25 cellular contexts compared by ENCODE assay signal in the genomic region with DNA sequence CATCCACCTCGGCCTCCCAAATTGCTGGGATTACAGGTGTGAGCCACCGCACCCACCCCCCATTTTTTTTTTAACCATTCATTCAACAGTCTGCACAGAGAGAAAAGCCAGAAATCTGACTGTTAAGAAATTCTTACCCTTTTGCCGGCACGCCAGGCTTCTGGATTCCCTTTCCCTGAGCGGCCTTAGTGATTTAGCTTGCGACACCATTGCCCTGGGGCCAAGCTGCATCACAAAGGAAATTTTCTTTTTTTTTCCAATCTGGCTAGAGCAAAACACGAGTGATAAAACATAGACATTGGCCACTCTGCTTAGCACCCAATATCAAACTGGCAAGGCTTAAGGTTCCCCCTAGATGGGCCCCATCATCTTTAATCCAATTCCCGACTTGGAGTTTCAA. TPM values are rescaled to one million over a fixed set of nuclear protein-coding genes. Genes with fewer than 3 reads are reported as not detected.
DNase-seq lines count a peak whose midpoint lies in the region; ATAC-seq and TF ChIP-seq lines count a peak whose summit lies in the region.
"Had no signal": no experiment of that assay in that cellular context is flagged by ENCODE, and none has a peak within 500 bp of the region (broad histone marks: within the 10 kb centered on the region; RNA-seq: fewer than 3 reads in every experiment).

No MANE protein-coding gene starts in this region.

- H3K9me3 ChIP-seq in GM23248 (ENCODE audit: low read depth) (no peaks in the 10 kb centered on the region), neuronal stem cell (replicated peaks in 1 of 2; ENCODE audit: control insufficient read depth in 2 of 2, insufficient read depth in 1 of 2, low read depth in 1 of 2, low read length in 2 of 2) (peaks cover 7 to 19% of the 10 kb centered on the region in 2 donors)

- H3F3A ChIP-seq in GM23248 (ENCODE audit: insufficient read depth) = no peaks in the 10 kb centered on the region

- H3K4ac ChIP-seq in neuronal stem cell (ENCODE audit: low read length) = no peak overlapping the region

- no peak overlapping the region for H3K9ac ChIP-seq in GM23248
- no peak overlapping the region for H3K9ac ChIP-seq in neuronal stem cell (ENCODE audit: low read depth, low read length, poor library complexity)

- in situ Hi-C loops in GM23248 (cut with MboI) = no loop called here

- no peaks in the 10 kb centered on the region for H3K36me3 Mint-ChIP-seq in activated CD4-positive, alpha-beta memory T cell treated with anti-CD3 and anti-CD28 coated beads, Interleukin-2, amount 10 ng/mL, durations not matched to agents 7 days and 5 days (ENCODE audit: low read depth)
- H3K36me3 Mint-ChIP-seq: CD8-positive, alpha-beta T cell had no signal

- H3K27ac ChIP-seq in GM23248 (no peak overlapping the region), neuronal stem cell (replicated peaks; ENCODE audit: low read length) (no peak overlapping the region)
- H3K27ac ChIP-seq: C4-2B, HL-60, PC-9 had no signal

- H3K27ac Mint-ChIP-seq in activated CD4-positive, alpha-beta memory T cell treated with anti-CD3 and anti-CD28 coated beads, Interleukin-2, amount 10 ng/mL, durations not matched to agents 7 days and 5 days = no peak overlapping the region
- H3K27ac Mint-ChIP-seq: B cell; CD8-positive, alpha-beta T cell had no signal

- H3K79me2 ChIP-seq in GM23248 (ENCODE audit: insufficient read depth) = no peaks in the 10 kb centered on the region

- H2BK120ac ChIP-seq in neuronal stem cell (ENCODE audit: low read depth, low read length) = no peak overlapping the region

- no peak overlapping the region for H4K91ac ChIP-seq in neuronal stem cell (ENCODE audit: low read depth, low read length, poor library complexity)

- DNase-seq in ELF-1 (ENCODE audit: low read depth, low spot score) (peak; percentile 36), GM23248 (peak; percentile 4), epithelial cell of esophagus (ENCODE audit: low read depth) (peak; percentile 52), neuronal stem cell (ENCODE audit: low spot score) (no peak), D341Med (ENCODE audit: low spot score) (no peak)
- DNase-seq in activated CD4-positive, alpha-beta memory T cell treated with anti-CD3 and anti-CD28 coated beads, Interleukin-2, amount 10 ng/mL, durations not matched to agents 7 days and 5 days = no peak
- DNase-seq: Caco-2; CD8-positive, alpha-beta T cell; DMS 273 treated with DMSO at 0.1 percent for 48 hours; DMS79; EL; GF-D8; NCI-H1105; NCI-H1436 treated with DMSO at 0.1 percent for 48 hours; NCI-H187 treated with DMSO at 0.1 percent for 48 hours; NCI-H524; NCI-H774; PC-9; RPMI8226; SHP77 had no signal

- H3K4me3 Mint-ChIP-seq in activated CD4-positive, alpha-beta memory T cell treated with anti-CD3 and anti-CD28 coated beads, Interleukin-2, amount 10 ng/mL, durations not matched to agents 7 days and 5 days = no peak overlapping the region
- H3K4me3 Mint-ChIP-seq: B cell; CD8-positive, alpha-beta T cell had no signal

- peaks cover 1% of the 10 kb centered on the region for H3K79me1 ChIP-seq in neuronal stem cell (ENCODE audit: low read depth, low read length)

- H2AFZ ChIP-seq in GM23248 = no peak overlapping the region
- peak overlapping the region; percentile 59 for H2AFZ ChIP-seq in neuronal stem cell (ENCODE audit: low read length)
- H2AFZ ChIP-seq: PC-9 had no signal

- H4K8ac ChIP-seq in neuronal stem cell (ENCODE audit: low read depth, low read length) = no peak overlapping the region

- H3K4me2 ChIP-seq in GM23248 (ENCODE audit: unreplicated experiment) (no peak overlapping the region), neuronal stem cell (ENCODE audit: insufficient read depth, low read length, poor library complexity, severe bottlenecking) (no peak overlapping the region)
- H3K4me2 ChIP-seq: PC-9 had no signal

- H3K4me1 ChIP-seq in GM23248 (ENCODE audit: insufficient read depth) (no peaks in the 10 kb centered on the region), neuronal stem cell (ENCODE audit: control insufficient read depth in 2 of 2, insufficient read depth in 1 of 2, low read depth in 1 of 2, low read length in 2 of 2) (no peaks in the 10 kb centered on the region)
- H3K4me1 ChIP-seq: Caco-2 had no signal

- 68 to 70% methylated on average over 8 of the region's 8 CpGs for WGBS in GM23248 (ENCODE audit: low coverage in 1 of 2, low lambda C conversion rate in 2 of 2, missing lambda C conversion rate in 2 of 2), 2 experiments
- no CpG with 5 or more reads among the region's 8 CpGs for WGBS in neuronal stem cell (ENCODE audit: extremely low coverage in 2 of 2, insufficient read length in 2 of 2, insufficient replicate concordance in 1 of 2), 2 donors

- no peak for ATAC-seq in GM19023 (IDR thresholded peaks at IDR 0.05; ENCODE audit: unreplicated experiment)
- ATAC-seq: CD8-positive, alpha-beta T cell; HCT116 had no signal

- H2BK5ac ChIP-seq in neuronal stem cell (ENCODE audit: low read length) = no peak overlapping the region

- H3K9me3 Mint-ChIP-seq in activated CD4-positive, alpha-beta memory T cell treated with anti-CD3 and anti-CD28 coated beads, Interleukin-2, amount 10 ng/mL, durations not matched to agents 7 days and 5 days = peaks cover 21% of the 10 kb centered on the region

- no peak overlapping the region for H3K18ac ChIP-seq in neuronal stem cell (ENCODE audit: low read length)

- no peak for TF ChIP-seq CTCF in epithelial cell of esophagus (IDR thresholded peaks at IDR 0.05; ENCODE audit: insufficient read depth, low read depth, low read length, missing control alignments)

- CTCF ChIA-PET in activated CD4-positive, alpha-beta memory T cell treated with anti-CD3 and anti-CD28 coated beads, Interleukin-2, amount 10 ng/mL, durations not matched to agents 7 days and 5 days (lab: Charles Lee) = no interaction called here

- H3K9me2 ChIP-seq in GM23248 (ENCODE audit: insufficient read depth) = no peaks in the 10 kb centered on the region

- no peak overlapping the region for H2BK12ac ChIP-seq in neuronal stem cell (ENCODE audit: low read length)

- no peaks in the 10 kb centered on the region for H3K36me3 ChIP-seq in GM23248 (ENCODE audit: low read depth)
- no peaks in the 10 kb centered on the region for H3K36me3 ChIP-seq in neuronal stem cell (replicated peaks in 1 of 2; ENCODE audit: control insufficient read depth in 2 of 2, insufficient read depth in 2 of 2, low read length in 2 of 2)

- no peak overlapping the region for H2AK5ac ChIP-seq in neuronal stem cell (ENCODE audit: low read depth, low read length)

- H3K23ac ChIP-seq in neuronal stem cell (ENCODE audit: low read depth, low read length, poor library complexity) = no peak overlapping the region

- no peak overlapping the region for H3K14ac ChIP-seq in neuronal stem cell (ENCODE audit: low read length)

- no peaks in the 10 kb centered on the region for H4K20me1 ChIP-seq in GM23248 (ENCODE audit: insufficient read depth)

- no peaks in the 10 kb centered on the region for H3K4me1 Mint-ChIP-seq in activated CD4-positive, alpha-beta memory T cell treated with anti-CD3 and anti-CD28 coated beads, Interleukin-2, amount 10 ng/mL, durations not matched to agents 7 days and 5 days
- H3K4me1 Mint-ChIP-seq: B cell had no signal

- no peak overlapping the region for H2BK15ac ChIP-seq in neuronal stem cell (ENCODE audit: low read length)

- H3K27me3 ChIP-seq in GM23248 (replicated peaks; ENCODE audit: insufficient read depth) (no peaks in the 10 kb centered on the region), neuronal stem cell (ENCODE audit: control insufficient read depth in 3 of 3, insufficient read depth in 3 of 3, low read depth in 1 of 3, low read length in 3 of 3) (no peaks in the 10 kb centered on the region)

- POLR2A ChIA-PET in activated CD4-positive, alpha-beta memory T cell treated with anti-CD3 and anti-CD28 coated beads, Interleukin-2, amount 10 ng/mL, durations not matched to agents 7 days and 5 days (lab: Charles Lee) = no interaction called here

- no peaks in the 10 kb centered on the region for H3K27me3 Mint-ChIP-seq in activated CD4-positive, alpha-beta memory T cell treated with anti-CD3 and anti-CD28 coated beads, Interleukin-2, amount 10 ng/mL, durations not matched to agents 7 days and 5 days

- H3K4me3 ChIP-seq in GM23248 = no peak overlapping the region
- H3K4me3 ChIP-seq in epithelial cell of esophagus (ENCODE audit: low read length) = no peak overlapping the region
- no peak overlapping the region for H3K4me3 ChIP-seq in neuronal stem cell (ENCODE audit: low read length in 2 of 2)
- H3K4me3 ChIP-seq: PC-9 had no signal

RNA-seq across cellular contexts. Expression of gene ATOSB, which starts 21.2 kb away (rescaled TPM):
- total RNA-seq in GM23248 (2014; rRNA removed; shearing (Covaris generic)) = 44.3 and 50.4 TPM in 2 replicates
- 29.4 and 30.5 TPM in 2 replicates for polyA plus RNA-seq in GM23248 (2016; fragmentation: Nextera tagmentation; extraction: Ambion mirVana)
- polyA plus RNA-seq in neuronal stem cell (2013, experiment 1 of 2) = 22.3 TPM
- 22.3 TPM for polyA plus RNA-seq in neuronal stem cell (2013, experiment 2 of 2)
- total RNA-seq in activated CD4-positive, alpha-beta memory T cell treated with anti-CD3 and anti-CD28 coated beads, Interleukin-2, amount 10 ng/mL, durations not matched to agents 7 days and 5 days = 10 to 100 TPM; 24.6 to 26.8 TPM

RNA-seq across cellular contexts. Expression of gene UNC13B, which starts 24.9 kb away (rescaled TPM):
- total RNA-seq in GM23248 (2014; rRNA removed; shearing (Covaris generic)) = 11.9 and 15.3 TPM in 2 replicates
- 5.5 and 6.3 TPM in 2 replicates for polyA plus RNA-seq in GM23248 (2016; fragmentation: Nextera tagmentation; extraction: Ambion mirVana)
- polyA plus RNA-seq in neuronal stem cell (2013, experiment 1 of 2) = 26.4 TPM
- polyA plus RNA-seq in neuronal stem cell (2013, experiment 2 of 2) = 26.0 TPM
- total RNA-seq in activated CD4-positive, alpha-beta memory T cell treated with anti-CD3 and anti-CD28 coated beads, Interleukin-2, amount 10 ng/mL, durations not matched to agents 7 days and 5 days = under 1 TPM; 0.25 to 0.68 TPM
- total RNA-seq: PC-9 had no signal

RNA-seq across cellular contexts. Expression of gene STOML2, which starts 33.9 kb away (rescaled TPM):
- total RNA-seq in GM23248 (2014; rRNA removed; shearing (Covaris generic)) = 101 and 124 TPM in 2 replicates
- 120 and 129 TPM in 2 replicates for polyA plus RNA-seq in GM23248 (2016; fragmentation: Nextera tagmentation; extraction: Ambion mirVana)
- 135 TPM for polyA plus RNA-seq in neuronal stem cell (2013, experiment 1 of 2)
- 135 TPM for polyA plus RNA-seq in neuronal stem cell (2013, experiment 2 of 2)
- 10 to 100 TPM; 96.0 to 96.9 TPM for total RNA-seq in activated CD4-positive, alpha-beta memory T cell treated with anti-CD3 and anti-CD28 coated beads, Interleukin-2, amount 10 ng/mL, durations not matched to agents 7 days and 5 days

RNA-seq across cellular contexts. Expression of gene PIGO, which starts 40.5 kb away (rescaled TPM):
- total RNA-seq in GM23248 (2014; rRNA removed; shearing (Covaris generic)) = 16.4 and 17.4 TPM in 2 replicates
- polyA plus RNA-seq in GM23248 (2016; fragmentation: Nextera tagmentation; extraction: Ambion mirVana) = 18.6 and 19.5 TPM in 2 replicates
- polyA plus RNA-seq in neuronal stem cell (2013, experiment 1 of 2) = 9.3 TPM
- 9.1 TPM for polyA plus RNA-seq in neuronal stem cell (2013, experiment 2 of 2)
- total RNA-seq in activated CD4-positive, alpha-beta memory T cell treated with anti-CD3 and anti-CD28 coated beads, Interleukin-2, amount 10 ng/mL, durations not matched to agents 7 days and 5 days = 10 to 100 TPM; 22.8 to 28.6 TPM

RNA-seq across cellular contexts. Expression of gene FANCG, which starts 57.1 kb away (rescaled TPM):
- total RNA-seq in GM23248 (2014; rRNA removed; shearing (Covaris generic)) = 11.5 and 20.0 TPM in 2 replicates
- 15.3 and 15.8 TPM in 2 replicates for polyA plus RNA-seq in GM23248 (2016; fragmentation: Nextera tagmentation; extraction: Ambion mirVana)
- 61.9 TPM for polyA plus RNA-seq in neuronal stem cell (2013, experiment 1 of 2)
- 57.5 TPM for polyA plus RNA-seq in neuronal stem cell (2013, experiment 2 of 2)
- total RNA-seq in activated CD4-positive, alpha-beta memory T cell treated with anti-CD3 and anti-CD28 coated beads, Interleukin-2, amount 10 ng/mL, durations not matched to agents 7 days and 5 days = 100 to 1,000 TPM in 1 of 2 experiments, 10 to 100 TPM in 1; 97.0 to 100 TPM

Comparison
In these comparisons a context has a peak if more than half of its experiments do, and no peak if none do; other contexts are left out.
1. DNase-seq: peak in ELF-1 (single experiment), GM23248 (single experiment) and epithelial cell of esophagus (single experiment); none in neuronal stem cell (single experiment), D341Med (single experiment) and activated CD4-positive, alpha-beta memory T cell treated with anti-CD3 and anti-CD28 coated beads, Interleukin-2, amount 10 ng/mL, durations not matched to agents 7 days and 5 days (single experiment).